In the genomic region with DNA sequence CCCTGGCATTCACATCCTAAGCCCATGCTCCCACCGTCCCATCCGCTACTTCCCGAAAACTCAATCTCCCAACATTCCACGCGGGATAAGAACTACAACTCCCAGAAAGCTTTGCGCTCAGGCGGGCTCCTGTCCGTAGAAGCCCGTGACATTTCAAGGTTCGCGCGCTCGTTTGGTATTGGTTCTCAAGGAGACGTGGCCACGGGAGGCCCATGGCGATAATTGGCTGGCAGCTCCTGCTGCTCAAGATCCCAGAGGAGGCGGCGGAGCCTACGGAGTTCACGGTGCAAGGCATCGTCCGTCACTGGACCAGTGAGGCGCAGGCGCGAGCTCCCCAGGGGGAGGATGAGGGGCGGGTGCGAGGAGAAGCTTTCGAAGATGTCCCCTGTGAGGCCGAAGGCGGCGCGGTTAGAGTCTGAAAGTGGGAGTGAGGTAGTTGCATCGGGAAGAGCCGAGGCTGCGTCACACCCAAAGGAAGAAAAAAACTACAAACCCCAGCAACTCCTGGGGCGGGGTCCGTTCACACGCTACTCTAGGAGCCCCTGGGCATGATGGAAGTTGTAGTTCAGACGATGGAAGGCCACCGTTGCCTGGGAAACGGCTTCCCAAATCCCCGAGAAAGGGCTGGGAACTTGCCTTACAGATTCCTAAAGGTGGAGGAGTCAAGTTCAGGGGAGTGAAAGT, we compare ENCODE assay signal across 8 cellular contexts. TPM values are rescaled to one million over a fixed set of nuclear protein-coding genes. Genes with fewer than 3 reads are reported as not detected.
DNase-seq lines count a peak whose midpoint lies in the region; ATAC-seq, FAIRE-seq and TF ChIP-seq lines count a peak whose summit lies in the region.

No MANE protein-coding gene starts in this region.

- ATAC-seq in GM21360 (IDR thresholded peaks at IDR 0.05; ENCODE audit: unreplicated experiment) = peak; percentile 76
- ATAC-seq in mucosa of descending colon = peak; percentile 95

- peak overlapping the region; percentile 9 for H3K4me3 ChIP-seq in mucosa of descending colon

- FAIRE-seq in HTR-8/SVneo (lab: Jason Lieb, UNC) = peak; percentile 95

- DNase-seq in COLO829 (ENCODE audit: low spot score) (peak; percentile 89), HTR-8/SVneo (ENCODE audit: insufficient read length, low spot score) (peak; percentile 98), NOMO-1 treated with DMSO at 0.1 percent for 48 hours (lab: John Stamatoyannopoulos, UW; ENCODE audit: unreplicated experiment) (peak; percentile 97), epidermal melanocyte (ENCODE audit: insufficient read length, low spot score) (peak; percentile 100), mucosa of descending colon (peak; percentile 96 to 99 (median 99))
- peak; percentile 73 for DNase-seq in activated CD8-positive, alpha-beta memory T cell treated with anti-CD3 and anti-CD28 coated beads, Interleukin-2, amount 50 U/mL, for 1 hour (ENCODE audit: extremely low read depth)
- peak; percentile 64 to 81 for DNase-seq in stimulated activated CD8-positive, alpha-beta memory T cell treated with anti-CD3 and anti-CD28 coated beads, Interleukin-4, amount 100 ng/mL, for 1 hour (ENCODE audit: low read depth in 2 of 2, low spot score in 1 of 2)

- H3K9me3 ChIP-seq in mucosa of descending colon = peaks cover 3% of the 10 kb centered on the region

- peaks cover 6% of the 10 kb centered on the region for H3K4me1 ChIP-seq in mucosa of descending colon (ENCODE audit: low read depth)

- H3K36me3 ChIP-seq in mucosa of descending colon (ENCODE audit: low read depth) = no peaks in the 10 kb centered on the region

- no peak for TF ChIP-seq CTCF in mucosa of descending colon (IDR thresholded peaks at IDR 0.05)

- intact Hi-C loops in mucosa of descending colon (cut with DNase I, micrococcal nuclease) = no loop called here

RNA-seq across cellular contexts. Expression of a gene that starts 1.2 kb away (rescaled TPM):
- total RNA-seq in mucosa of descending colon = 1 to 10 TPM in 1 of 3 donors, under 1 TPM in 2; 0.31 to 2.4 (median 0.61) TPM

RNA-seq across cellular contexts. Expression of a gene that starts 19.7 kb away (rescaled TPM):
- 1 to 10 TPM; 1.7 to 8.6 (median 3.2) TPM for total RNA-seq in mucosa of descending colon

RNA-seq across cellular contexts. Expression of a gene that starts 25.0 kb away (rescaled TPM):
- total RNA-seq in mucosa of descending colon = 100 to 1,000 TPM in 2 of 3 donors, 10 to 100 TPM in 1; 44.7 to 137 (median 116) TPM

RNA-seq across cellular contexts. Expression of a gene that starts 26.0 kb away (rescaled TPM):
- total RNA-seq in mucosa of descending colon = not detected

RNA-seq across cellular contexts. Expression of a gene that starts 31.7 kb away (rescaled TPM):
- total RNA-seq in mucosa of descending colon = 1 to 10 TPM in 1 of 3 donors, under 1 TPM in 2; 0.17 to 1.5 (median 0.72) TPM

Comparison
In these comparisons a context has a peak if more than half of its experiments do, and no peak if none do; other contexts are left out.
1. Peak in every context shown above with its lines: DNase-seq, ATAC-seq and H3K4me3 ChIP-seq.